In the genomic region with DNA sequence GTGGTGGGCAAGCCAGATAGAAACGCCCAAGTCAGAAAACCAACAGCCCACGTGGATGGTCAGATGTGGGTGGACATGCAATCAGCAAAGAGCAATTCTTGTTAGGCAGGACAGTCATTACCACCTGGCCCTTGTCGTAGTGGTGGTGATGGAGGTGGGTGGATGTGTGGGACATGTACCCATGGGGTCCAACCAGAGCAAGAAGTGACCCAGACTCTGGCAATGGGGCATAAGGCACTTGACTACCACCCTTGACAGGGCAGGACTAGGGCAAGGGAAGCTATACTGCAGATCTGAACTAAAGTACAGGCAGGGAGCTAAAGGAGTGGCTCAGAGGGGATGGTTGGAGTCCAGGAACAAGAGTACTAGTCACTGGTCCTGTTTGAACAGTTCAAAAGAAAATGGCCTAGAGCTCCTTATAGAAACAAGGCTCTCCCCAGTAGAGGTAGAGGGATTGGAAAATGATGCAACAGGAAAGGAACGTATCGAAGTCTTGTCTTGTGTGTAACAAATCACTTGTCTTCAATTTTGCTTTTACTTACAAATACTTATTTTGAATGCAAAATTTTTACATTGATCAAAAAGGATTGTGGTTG, we compare ENCODE assay signal across 1 cellular context.
TF ChIP-seq lines count a peak whose summit lies in the region.

No MANE protein-coding gene starts in this region.

TF ChIP-seq in K562, 482 proteins besides CTCF, POLR2A, EP300 and RAD21:
- no peak for TF ChIP-seq FOSL1 (tag; conservative IDR thresholded peaks at IDR 0.05)
- 0 out of 4 replicates have a peak, but pooled peaks of 1 of the 2 experiments have one; percentile 37 for TF ChIP-seq MAZ (CRISPR knock-in tag; conservative IDR thresholded peaks at IDR 0.05 in 1 of 2, IDR thresholded peaks at IDR 0.05 in 1 of 2)
- TF ChIP-seq, protein P1, sequence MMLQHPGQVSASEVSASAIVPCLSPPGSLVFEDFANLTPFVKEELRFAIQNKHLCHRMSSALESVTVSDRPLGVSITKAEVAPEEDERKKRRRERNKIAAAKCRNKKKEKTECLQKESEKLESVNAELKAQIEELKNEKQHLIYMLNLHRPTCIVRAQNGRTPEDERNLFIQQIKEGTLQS (IDR thresholded peaks at IDR 0.05): no peak
- TF ChIP-seq, protein P1 (CRISPR knock-in tag; conservative IDR thresholded peaks at IDR 0.05): no peak
- TF ChIP-seq ZBTB26 (CRISPR knock-in tag; IDR thresholded peaks at IDR 0.05): no peak
- peak; percentile 33 for TF ChIP-seq SUPT5H (IDR thresholded peaks at IDR 0.05)
- TF ChIP-seq TBL1XR1 (IDR thresholded peaks at IDR 0.05; ENCODE audit: low read length in 2 of 2): no peak
- TF ChIP-seq CBX1 (IDR thresholded peaks at IDR 0.05; ENCODE audit: low read depth): no peak
- no peak for TF ChIP-seq CEBPG (CRISPR knock-in tag; IDR thresholded peaks at IDR 0.05)
- peak; percentile 19 to 54; a peak in 3 of 4 replicates for TF ChIP-seq CEBPG (tag; conservative IDR thresholded peaks at IDR 0.05 in 1 of 2, IDR thresholded peaks at IDR 0.05 in 1 of 2)
- TF ChIP-seq, protein P2, sequence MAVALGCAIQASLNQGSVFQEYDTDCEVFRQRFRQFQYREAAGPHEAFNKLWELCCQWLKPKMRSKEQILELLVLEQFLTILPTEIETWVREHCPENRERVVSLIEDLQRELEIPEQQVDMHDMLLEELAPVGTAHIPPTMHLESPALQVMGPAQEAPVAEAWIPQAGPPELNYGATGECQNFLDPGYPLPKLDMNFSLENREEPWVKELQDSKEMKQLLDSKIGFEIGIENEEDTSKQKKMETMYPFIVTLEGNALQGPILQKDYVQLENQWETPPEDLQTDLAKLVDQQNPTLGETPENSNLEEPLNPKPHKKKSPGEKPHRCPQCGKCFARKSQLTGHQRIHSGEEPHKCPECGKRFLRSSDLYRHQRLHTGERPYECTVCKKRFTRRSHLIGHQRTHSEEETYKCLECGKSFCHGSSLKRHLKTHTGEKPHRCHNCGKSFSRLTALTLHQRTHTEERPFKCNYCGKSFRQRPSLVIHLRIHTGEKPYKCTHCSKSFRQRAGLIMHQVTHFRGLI (CRISPR knock-in tag; IDR thresholded peaks at IDR 0.05): no peak
